ENCODE assay signal across 1 cellular context in genomic region chr7:152923711-152924110, GRCh38.
TF ChIP-seq lines count a peak whose summit lies in the region.

No MANE protein-coding gene starts in this region.

TF ChIP-seq in H1, 55 proteins besides CTCF, POLR2A, EP300 and RAD21:
- TF ChIP-seq TAF7 (optimal IDR thresholded peaks at IDR 0.05; ENCODE audit: borderline replicate concordance, low read depth, low read length) = no peak
- no peak for TF ChIP-seq RFX5 (IDR thresholded peaks at IDR 0.05; ENCODE audit: borderline replicate concordance, low read depth, low read length)
- TF ChIP-seq POLR2AphosphoS5 (IDR thresholded peaks at IDR 0.05; ENCODE audit: low read depth, low read length) = no peak
- no peak for TF ChIP-seq KDM4A (IDR thresholded peaks at IDR 0.05; ENCODE audit: low read depth, low read length, severe bottlenecking)
- no peak for TF ChIP-seq YY1 (IDR thresholded peaks at IDR 0.05; ENCODE audit: low read depth, low read length)
- TF ChIP-seq POU5F1 (IDR thresholded peaks at IDR 0.05; ENCODE audit: low read depth, low read length) = no peak
- no peak for TF ChIP-seq ZNF274 (IDR thresholded peaks at IDR 0.05; ENCODE audit: borderline replicate concordance, extremely low read depth, low read length)
- TF ChIP-seq SIN3A (conservative IDR thresholded peaks at IDR 0.05 in 1 of 2, IDR thresholded peaks at IDR 0.05 in 1 of 2; ENCODE audit: low read depth in 1 of 2, low read length in 2 of 2) = no peak
- no peak for TF ChIP-seq ATF2 (IDR thresholded peaks at IDR 0.05; ENCODE audit: low read length)
- no peak for TF ChIP-seq NANOG (IDR thresholded peaks at IDR 0.05; ENCODE audit: insufficient read depth, low read depth, low read length, poor library complexity, severe bottlenecking)
- no peak for TF ChIP-seq SIRT6 (IDR thresholded peaks at IDR 0.05; ENCODE audit: low read length)
- TF ChIP-seq TCF12 (IDR thresholded peaks at IDR 0.05; ENCODE audit: low read depth, low read length) = no peak
- TF ChIP-seq EGR1 (IDR thresholded peaks at IDR 0.05; ENCODE audit: borderline replicate concordance, low read depth, low read length) = no peak
- TF ChIP-seq GTF2F1 (IDR thresholded peaks at IDR 0.05; ENCODE audit: borderline replicate concordance, low read depth, low read length) = no peak
- TF ChIP-seq SRF (IDR thresholded peaks at IDR 0.05; ENCODE audit: low read depth, low read length) = no peak
